In the genomic region with DNA sequence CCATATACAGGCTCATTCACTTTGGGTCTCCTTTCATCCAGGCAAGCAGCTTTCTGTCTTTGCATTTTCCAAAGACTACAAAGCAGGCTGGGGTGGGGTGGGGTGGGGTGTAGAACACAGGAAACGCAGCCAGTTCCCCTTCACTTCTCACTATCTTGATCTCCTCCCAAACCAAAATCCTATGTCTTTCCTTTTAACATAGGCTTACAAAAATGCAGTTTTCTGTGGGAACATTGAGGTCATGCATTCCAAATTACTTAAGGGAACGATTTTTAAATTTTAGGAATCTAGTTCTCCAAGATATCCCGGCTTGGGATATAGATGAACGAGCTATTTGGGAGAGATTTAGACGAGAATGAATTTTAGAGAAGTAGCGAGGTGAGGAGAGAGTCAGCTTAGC, we compare ENCODE assay signal across 9 cellular contexts. TPM values are rescaled to one million over a fixed set of nuclear protein-coding genes. Genes with fewer than 3 reads are reported as not detected.
DNase-seq lines count a peak whose midpoint lies in the region; ATAC-seq, FAIRE-seq and TF ChIP-seq lines count a peak whose summit lies in the region.
"Had no signal": no experiment of that assay in that cellular context is flagged by ENCODE, and none has a peak within 500 bp of the region (broad histone marks: within the 10 kb centered on the region; RNA-seq: fewer than 3 reads in every experiment).

No MANE protein-coding gene starts in this region.

- H3K27ac ChIP-seq in endothelial cell of umbilical vein (ENCODE audit: insufficient read depth, low read depth, low read length) (peak overlapping the region; percentile 62), prostate gland (peak overlapping the region; percentile 91 to 94)

- TF ChIP-seq POLR2A in endothelial cell of umbilical vein (IDR thresholded peaks at IDR 0.05; ENCODE audit: low read depth, low read length) (no peak), prostate gland (IDR thresholded peaks at IDR 0.05) (no peak)

- peak overlapping the region; percentile 64 for H3K9ac ChIP-seq in endothelial cell of umbilical vein (replicated peaks; ENCODE audit: extremely low read depth, insufficient read depth, low read length)

- no peaks in the 10 kb centered on the region for H3K9me1 ChIP-seq in endothelial cell of umbilical vein (replicated peaks; ENCODE audit: control insufficient read depth, extremely low read depth, insufficient read depth, low read length)

- H3K4me1 ChIP-seq in endothelial cell of umbilical vein (ENCODE audit: control insufficient read depth, extremely low read depth, insufficient read depth, low read length) (peaks cover 23% of the 10 kb centered on the region), prostate gland (replicated peaks) (no peaks in the 10 kb centered on the region)

- H3K27me3 ChIP-seq in endothelial cell of umbilical vein (ENCODE audit: control insufficient read depth in 2 of 2, insufficient read depth in 2 of 2, low read length in 2 of 2) (no peaks in the 10 kb centered on the region), prostate gland (replicated peaks; ENCODE audit: insufficient read depth) (no peaks in the 10 kb centered on the region)

- peak overlapping the region in 1 of 3 experiments; percentile 68 for H3K4me3 ChIP-seq in endothelial cell of umbilical vein (replicated peaks in 1 of 3; ENCODE audit: insufficient read depth in 1 of 3, low read depth in 1 of 3, low read length in 3 of 3)
- peak overlapping the region; percentile 97 for H3K4me3 ChIP-seq in prostate gland

- peaks cover under 1% of the 10 kb centered on the region for H4K20me1 ChIP-seq in endothelial cell of umbilical vein (replicated peaks; ENCODE audit: control insufficient read depth, extremely low read depth, insufficient read depth, low read length)

- ATAC-seq in HG03196 (IDR thresholded peaks at IDR 0.05; ENCODE audit: unreplicated experiment) = no peak

- peak; percentile 73 for DNase-seq in EH (ENCODE audit: low read depth)
- peak; percentile 34 for DNase-seq in RPMI7951 (ENCODE audit: low read depth)
- DNase-seq in endothelial cell of umbilical vein (ENCODE audit: low read depth, low spot score) = no peak
- DNase-seq in prostate gland (ENCODE audit: low spot score) = no peak
- no peak for DNase-seq in cerebellar cortex (ENCODE audit: low spot score)
- no peak for DNase-seq in RKO (ENCODE audit: low spot score)
- no peak for DNase-seq in NCI-H526 treated with DMSO at 0.1 percent for 48 hours (lab: John Stamatoyannopoulos, UW)
- DNase-seq: stimulated activated CD4-positive, alpha-beta T cell treated with anti-CD3 and anti-CD28 coated beads, Interleukin-15, amount 100 ng/mL, for 24 hours had no signal

- peaks cover 0 to 1% of the 10 kb centered on the region in 2 experiments for H3K36me3 ChIP-seq in endothelial cell of umbilical vein (ENCODE audit: control insufficient read depth in 2 of 2, extremely low read depth in 1 of 2, insufficient read depth in 2 of 2, low read length in 2 of 2)
- no peaks in the 10 kb centered on the region for H3K36me3 ChIP-seq in prostate gland

- POLR2A ChIA-PET in endothelial cell of umbilical vein (lab: Charles Lee) = interaction anchor here (1.5 to 3.3 kb wide), 3 partner anchors 10 to 36 kb away, joined by 4 to 67 read pairs (median 11); no protein-coding TSS in a partner anchor

- intact Hi-C loops in endothelial cell of umbilical vein (cut with micrococcal nuclease) = no loop called here
- intact Hi-C loops in prostate gland (cut with DNase I) = loop anchor here (5.0 kb wide), 1 partner anchor 45 kb away; a partner anchor contains a TSS

- H3K79me2 ChIP-seq in endothelial cell of umbilical vein (ENCODE audit: control insufficient read depth, insufficient read depth, low read length) = peaks cover 39% of the 10 kb centered on the region

- H2AFZ ChIP-seq in endothelial cell of umbilical vein (ENCODE audit: low read depth, low read length) = peak overlapping the region; percentile 38

- no TSS peak for BruUV-seq in endothelial cell of umbilical vein (replicated peaks; lab: Mats Ljungman, UMichigan)

- no peak for TF ChIP-seq CTCF in endothelial cell of umbilical vein (IDR thresholded peaks at IDR 0.05; ENCODE audit: extremely low read depth in 1 of 2, insufficient read depth in 1 of 2, low read depth in 1 of 2, low read length in 2 of 2)
- no peak for TF ChIP-seq CTCF in prostate gland (IDR thresholded peaks at IDR 0.05)

- no peaks in the 10 kb centered on the region for H3K9me3 ChIP-seq in endothelial cell of umbilical vein (replicated peaks; ENCODE audit: control insufficient read depth, insufficient read depth, low read length)
- H3K9me3 ChIP-seq in prostate gland = no peaks in the 10 kb centered on the region

- CTCF ChIA-PET in endothelial cell of umbilical vein (lab: Charles Lee) = interaction anchor here (1.5 to 3.5 kb wide), 3 partner anchors 11 to 100 kb away, joined by 6 to 21 read pairs (median 8); a partner anchor contains a TSS

- H3K4me2 ChIP-seq in endothelial cell of umbilical vein (ENCODE audit: insufficient read depth, low read length) = peak overlapping the region; percentile 71

- WGBS in prostate gland = 49% methylated on average over 6 of the region's 6 CpGs

- dilution Hi-C loops in endothelial cell of umbilical vein (cut with MboI; ENCODE audit: extremely low pct_ligation_motif_present, low sequenced_read_pairs) = no loop called here

- no peak for FAIRE-seq in endothelial cell of umbilical vein (lab: Jason Lieb, UNC)

TF ChIP-seq in endothelial cell of umbilical vein, 7 proteins besides CTCF, POLR2A, EP300 and RAD21:
- TF ChIP-seq JUN (IDR thresholded peaks at IDR 0.05; ENCODE audit: borderline replicate concordance, insufficient read depth, insufficient read length, low read depth) = no peak

RNA-seq across cellular contexts. Expression of a gene that starts 0.9 kb away (rescaled TPM):
- 37.7 and 50.8 TPM in 2 replicates for total RNA-seq in RPMI7951 (2014; rRNA removed; shearing (Covaris generic))
- total RNA-seq in endothelial cell of umbilical vein (83.8 and 90.3 TPM in 2 replicates), prostate gland (10 to 100 TPM; 53.1 to 64.9 TPM)
- polyA plus RNA-seq in endothelial cell of umbilical vein = 26.1 and 28.7 TPM in 2 replicates
- polyA plus RNA-seq in endothelial cell of umbilical vein (2011; cell fraction: cytosol; rRNA removed) = 26.7 and 30.0 TPM in 2 replicates
- polyA plus RNA-seq in endothelial cell of umbilical vein (2011; cell fraction: nucleus; rRNA removed) = 75.1 and 101 TPM in 2 replicates
- polyA plus RNA-seq in endothelial cell of umbilical vein (2012) = 42.1 and 55.6 TPM in 2 replicates
- 37.5 and 39.0 TPM in 2 replicates for polyA minus RNA-seq in endothelial cell of umbilical vein
- 3.5 TPM for polyA minus RNA-seq in endothelial cell of umbilical vein (2011; cell fraction: cytosol; rRNA and poly(A)+ RNA removed)
- 49.3 and 68.0 TPM in 2 replicates for polyA minus RNA-seq in endothelial cell of umbilical vein (2011; cell fraction: nucleus; rRNA and poly(A)+ RNA removed)

RNA-seq across cellular contexts. Expression of a gene that starts 46.3 kb away (rescaled TPM):
- total RNA-seq in RPMI7951 (2014; rRNA removed; shearing (Covaris generic)) = 12.1 and 16.7 TPM in 2 replicates
- 11.9 and 12.8 TPM in 2 replicates for total RNA-seq in endothelial cell of umbilical vein
- 1.8 and 1.9 TPM in 2 replicates for polyA plus RNA-seq in endothelial cell of umbilical vein
- 3.6 and 4.1 TPM in 2 replicates for polyA plus RNA-seq in endothelial cell of umbilical vein (2011; cell fraction: cytosol; rRNA removed)
- polyA plus RNA-seq in endothelial cell of umbilical vein (2011; cell fraction: nucleus; rRNA removed) = 5.6 and 9.1 TPM in 2 replicates
- polyA plus RNA-seq in endothelial cell of umbilical vein (2012) = 4.6 and 5.7 TPM in 2 replicates
- 4.0 and 4.8 TPM in 2 replicates for polyA minus RNA-seq in endothelial cell of umbilical vein
- 4.2 TPM for polyA minus RNA-seq in endothelial cell of umbilical vein (2011; cell fraction: cytosol; rRNA and poly(A)+ RNA removed)
- 3.3 and 3.6 TPM in 2 replicates for polyA minus RNA-seq in endothelial cell of umbilical vein (2011; cell fraction: nucleus; rRNA and poly(A)+ RNA removed)
- total RNA-seq in prostate gland = 10 to 100 TPM in 1 of 2 donors, 1 to 10 TPM in 1; 7.8 to 18.5 TPM

RNA-seq across cellular contexts. Expression of a gene that starts 58.5 kb away (rescaled TPM):
- total RNA-seq in RPMI7951 (2014; rRNA removed; shearing (Covaris generic)) = 44.9 and 48.2 TPM in 2 replicates
- 45.4 and 48.5 TPM in 2 replicates for total RNA-seq in endothelial cell of umbilical vein
- polyA plus RNA-seq in endothelial cell of umbilical vein = 32.3 and 39.0 TPM in 2 replicates
- 49.5 and 53.8 TPM in 2 replicates for polyA plus RNA-seq in endothelial cell of umbilical vein (2011; cell fraction: cytosol; rRNA removed)
- polyA plus RNA-seq in endothelial cell of umbilical vein (2011; cell fraction: nucleus; rRNA removed) = 33.7 and 33.9 TPM in 2 replicates
- polyA plus RNA-seq in endothelial cell of umbilical vein (2012) = 32.9 and 42.2 TPM in 2 replicates
- 61.8 and 62.6 TPM in 2 replicates for polyA minus RNA-seq in endothelial cell of umbilical vein
- 36.2 TPM for polyA minus RNA-seq in endothelial cell of umbilical vein (2011; cell fraction: cytosol; rRNA and poly(A)+ RNA removed)
- polyA minus RNA-seq in endothelial cell of umbilical vein (2011; cell fraction: nucleus; rRNA and poly(A)+ RNA removed) = 15.6 and 17.7 TPM in 2 replicates
- 10 to 100 TPM; 37.8 to 64.5 TPM for total RNA-seq in prostate gland

Comparison
In these comparisons a context has a peak if more than half of its experiments do, and no peak if none do; other contexts are left out.
1. DNase-seq: peak in EH (single experiment) and RPMI7951 (single experiment); none in endothelial cell of umbilical vein (single experiment), prostate gland (single experiment), cerebellar cortex (single experiment), RKO (single experiment) and NCI-H526 treated with DMSO at 0.1 percent for 48 hours (single experiment).